Comparison of ENCODE assay signal across 13 cellular contexts in genomic region chrX:136130931-136131843, GRCh38. TPM values are rescaled to one million over a fixed set of nuclear protein-coding genes. Genes with fewer than 3 reads are reported as not detected.
DNase-seq lines count a peak whose midpoint lies in the region; ATAC-seq and TF ChIP-seq lines count a peak whose summit lies in the region.
"Had no signal": no experiment of that assay in that cellular context is flagged by ENCODE, and none has a peak within 500 bp of the region (broad histone marks: within the 10 kb centered on the region; RNA-seq: fewer than 3 reads in every experiment).

No MANE protein-coding gene starts in this region.

- 25 to 61% methylated on average over 2 to 3 of the region's 6 CpGs for WGBS in gastroesophageal sphincter (ENCODE audit: low coverage in 1 of 2), 2 donors

- no peak overlapping the region for H3K4me3 Mint-ChIP-seq in activated CD8-positive, alpha-beta T cell treated with anti-CD3 and anti-CD28 coated beads, Interleukin-2, amount 10 ng/mL, durations not matched to agents 7 days and 5 days
- H3K4me3 Mint-ChIP-seq: activated CD4-positive, alpha-beta T cell treated with anti-CD3 and anti-CD28 coated beads, Interleukin-2, amount 10 ng/mL, durations not matched to agents 7 days and 5 days had no signal

- H3K4me3 ChIP-seq in gastroesophageal sphincter, result no peak overlapping the region

- no peaks in the 10 kb centered on the region for H3K36me3 ChIP-seq in gastroesophageal sphincter
- H3K36me3 ChIP-seq: neutrophil had no signal

- no peak for TF ChIP-seq CTCF in AG09319 (IDR thresholded peaks at IDR 0.05; ENCODE audit: low read depth, low read length)
- no peak for TF ChIP-seq CTCF in gastroesophageal sphincter (IDR thresholded peaks at IDR 0.05)

- peaks cover 8% of the 10 kb centered on the region for H3K4me1 Mint-ChIP-seq in activated CD8-positive, alpha-beta T cell treated with anti-CD3 and anti-CD28 coated beads, Interleukin-2, amount 10 ng/mL, durations not matched to agents 7 days and 5 days (ENCODE audit: low read depth)

- H3K27me3 ChIP-seq in gastroesophageal sphincter, result no peaks in the 10 kb centered on the region
- H3K27me3 ChIP-seq: neutrophil had no signal

- no peaks in the 10 kb centered on the region for H3K9me3 ChIP-seq in gastroesophageal sphincter
- H3K9me3 ChIP-seq: neutrophil had no signal

- CTCF ChIA-PET in activated CD8-positive, alpha-beta T cell treated with anti-CD3 and anti-CD28 coated beads, Interleukin-2, amount 10 ng/mL, durations not matched to agents 7 days and 5 days (lab: Charles Lee), result no interaction called here

- H3K27ac Mint-ChIP-seq in activated CD8-positive, alpha-beta T cell treated with anti-CD3 and anti-CD28 coated beads, Interleukin-2, amount 10 ng/mL, durations not matched to agents 7 days and 5 days, result no peak overlapping the region
- H3K27ac Mint-ChIP-seq: activated CD4-positive, alpha-beta T cell treated with anti-CD3 and anti-CD28 coated beads, Interleukin-2, amount 10 ng/mL, durations not matched to agents 7 days and 5 days had no signal

- H3K9me3 Mint-ChIP-seq in activated CD8-positive, alpha-beta T cell treated with anti-CD3 and anti-CD28 coated beads, Interleukin-2, amount 10 ng/mL, durations not matched to agents 7 days and 5 days (ENCODE audit: insufficient read depth), result no peaks in the 10 kb centered on the region

- TF ChIP-seq POLR2A in gastroesophageal sphincter (IDR thresholded peaks at IDR 0.05), result no peak

- POLR2A ChIA-PET in activated CD8-positive, alpha-beta T cell treated with anti-CD3 and anti-CD28 coated beads, Interleukin-2, amount 10 ng/mL, durations not matched to agents 7 days and 5 days (lab: Charles Lee), result no interaction called here

- TF ChIP-seq EP300 in gastroesophageal sphincter (IDR thresholded peaks at IDR 0.05), result no peak

- DNase-seq in AG09319 (ENCODE audit: extremely low read depth, low read depth), result peak; percentile 62
- peak; percentile 1 for DNase-seq in HT-29 (ENCODE audit: low spot score)
- DNase-seq in activated CD8-positive, alpha-beta T cell treated with anti-CD3 and anti-CD28 coated beads, Interleukin-2, amount 10 ng/mL, durations not matched to agents 7 days and 5 days, result no peak
- no peak for DNase-seq in ureter (ENCODE audit: low spot score)
- DNase-seq: activated CD4-positive, alpha-beta T cell treated with anti-CD3 and anti-CD28 coated beads, Interleukin-2, amount 10 ng/mL, durations not matched to agents 7 days and 5 days; GF-D8; NCI-H2107; stimulated activated naive CD4-positive, alpha-beta T cell treated with Interleukin-2 at 50 U/mL for 16 hours had no signal

- H3K27ac ChIP-seq in gastroesophageal sphincter, result peak overlapping the region in 3 of 4 donors; percentile 14 to 54 (median 27)
- H3K27ac ChIP-seq: neutrophil had no signal

- peaks cover 0 to 13% (median 0%) of the 10 kb centered on the region in 3 donors for H3K4me1 ChIP-seq in gastroesophageal sphincter

- no peaks in the 10 kb centered on the region for H3K27me3 Mint-ChIP-seq in activated CD8-positive, alpha-beta T cell treated with anti-CD3 and anti-CD28 coated beads, Interleukin-2, amount 10 ng/mL, durations not matched to agents 7 days and 5 days (ENCODE audit: low read depth)
- H3K27me3 Mint-ChIP-seq: activated CD4-positive, alpha-beta T cell treated with anti-CD3 and anti-CD28 coated beads, Interleukin-2, amount 10 ng/mL, durations not matched to agents 7 days and 5 days had no signal

- ATAC-seq in activated CD8-positive, alpha-beta T cell treated with anti-CD3 and anti-CD28 coated beads, Interleukin-2, amount 10 ng/mL, durations not matched to agents 7 days and 5 days, result peak; percentile 49
- ATAC-seq in gastroesophageal sphincter (peak; percentile 74), HG03095 (IDR thresholded peaks at IDR 0.05; ENCODE audit: unreplicated experiment) (no peak), GM21723 (IDR thresholded peaks at IDR 0.05; ENCODE audit: unreplicated experiment) (no peak), HG02623 (IDR thresholded peaks at IDR 0.05; ENCODE audit: unreplicated experiment) (no peak)

- H3K36me3 Mint-ChIP-seq in activated CD8-positive, alpha-beta T cell treated with anti-CD3 and anti-CD28 coated beads, Interleukin-2, amount 10 ng/mL, durations not matched to agents 7 days and 5 days (ENCODE audit: low read depth), result peaks cover 4% of the 10 kb centered on the region

RNA-seq across cellular contexts. Expression of gene FHL1, which starts 16.1 kb away (rescaled TPM):
- not detected in 2 replicates for total RNA-seq in HT-29 (2014; rRNA removed; shearing (Covaris generic))
- total RNA-seq in activated CD8-positive, alpha-beta T cell treated with anti-CD3 and anti-CD28 coated beads, Interleukin-2, amount 10 ng/mL, durations not matched to agents 7 days and 5 days, result 10 to 100 TPM; 12.6 to 14.4 TPM
- 1,000 to 10,000 TPM; 2,495 to 4,363 (median 3,004) TPM for total RNA-seq in gastroesophageal sphincter
- 248 TPM for total RNA-seq in ureter

Comparison
In these comparisons a context has a peak if more than half of its experiments do, and no peak if none do; other contexts are left out.
1. DNase-seq: peak in AG09319 (single experiment) and HT-29 (single experiment); none in activated CD8-positive, alpha-beta T cell treated with anti-CD3 and anti-CD28 coated beads, Interleukin-2, amount 10 ng/mL, durations not matched to agents 7 days and 5 days (single experiment) and ureter (single experiment).
2. ATAC-seq: peak in activated CD8-positive, alpha-beta T cell treated with anti-CD3 and anti-CD28 coated beads, Interleukin-2, amount 10 ng/mL, durations not matched to agents 7 days and 5 days (single experiment) and gastroesophageal sphincter (single experiment); none in HG03095 (single experiment), GM21723 (single experiment) and HG02623 (single experiment).
3. RNA of gene FHL1, which starts 16.1 kb away (total RNA-seq): 2,495 to 4,363 TPM in gastroesophageal sphincter and 248 TPM in ureter (single experiment); 12.6 to 14.4 TPM in activated CD8-positive, alpha-beta T cell treated with anti-CD3 and anti-CD28 coated beads, Interleukin-2, amount 10 ng/mL, durations not matched to agents 7 days and 5 days and not detected in HT-29; every median in the first group is over 10 times any median in the second.